8 cellular contexts compared by ENCODE assay signal in the genomic region with DNA sequence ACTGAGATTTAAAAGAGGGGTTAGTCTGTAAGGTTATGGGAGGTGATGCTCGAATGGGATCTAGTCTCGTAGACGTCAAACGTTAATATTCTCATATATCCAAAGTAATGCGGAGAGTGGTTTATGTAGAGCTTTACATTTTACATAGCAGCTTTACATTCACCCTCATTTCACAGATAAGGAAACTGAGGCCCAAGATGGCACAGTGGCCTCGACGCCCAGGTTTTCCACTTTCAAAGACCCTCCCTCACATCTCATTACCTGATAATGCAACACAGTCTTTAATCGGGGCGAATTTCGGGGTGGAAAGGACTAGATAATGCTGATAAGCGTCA. TPM values are rescaled to one million over a fixed set of nuclear protein-coding genes. Genes with fewer than 3 reads are reported as not detected.
A peak's percentile ranks its signal among the peaks of the same experiment; 100 is the strongest.
DNase-seq lines count a peak whose midpoint lies in the region; ATAC-seq and TF ChIP-seq lines count a peak whose summit lies in the region.

No MANE protein-coding gene starts in this region.

- H3K27ac Mint-ChIP-seq in HFFc6: peak overlapping the region; percentile 97
- H3K27ac Mint-ChIP-seq in activated T-helper 1 cell treated with anti-CD3 and anti-CD28 coated beads, Interleukin-12 subunit alpha, Interleukin-12 subunit beta, Interleukin-2, Interleukin-4 antibody, amounts not matched to agents 30 ng/mL and 10 ng/mL and 1 ng/mL, durations not matched to agents 14 hours and 24 hours and 36 hours: peak overlapping the region; percentile 99
- H3K27ac Mint-ChIP-seq in stimulated activated effector memory CD8-positive, alpha-beta T cell treated with anti-CD3 and anti-CD28 coated beads, Interleukin-12 subunit alpha, Interleukin-12 subunit beta, amount 100 ng/mL, for 72 hours: peak overlapping the region; percentile 99

- peaks cover 2% of the 10 kb centered on the region; the same call in 1 of the 2 replicates for H3K27me3 Mint-ChIP-seq in HFFc6 (ENCODE audit: insufficient read depth)
- no peaks in the 10 kb centered on the region for H3K27me3 Mint-ChIP-seq in activated T-helper 1 cell treated with anti-CD3 and anti-CD28 coated beads, Interleukin-12 subunit alpha, Interleukin-12 subunit beta, Interleukin-2, Interleukin-4 antibody, amounts not matched to agents 30 ng/mL and 10 ng/mL and 1 ng/mL, durations not matched to agents 14 hours and 24 hours and 36 hours (ENCODE audit: insufficient read depth)

- no peaks in the 10 kb centered on the region for H3K9me3 Mint-ChIP-seq in HFFc6
- no peaks in the 10 kb centered on the region for H3K9me3 Mint-ChIP-seq in activated T-helper 1 cell treated with anti-CD3 and anti-CD28 coated beads, Interleukin-12 subunit alpha, Interleukin-12 subunit beta, Interleukin-2, Interleukin-4 antibody, amounts not matched to agents 30 ng/mL and 10 ng/mL and 1 ng/mL, durations not matched to agents 14 hours and 24 hours and 36 hours
- no peaks in the 10 kb centered on the region for H3K9me3 Mint-ChIP-seq in stimulated activated effector memory CD8-positive, alpha-beta T cell treated with anti-CD3 and anti-CD28 coated beads, Interleukin-12 subunit alpha, Interleukin-12 subunit beta, amount 100 ng/mL, for 72 hours

- H3K4me1 Mint-ChIP-seq in HFFc6 (ENCODE audit: low read depth): peaks cover 61% of the 10 kb centered on the region
- peaks cover 47% of the 10 kb centered on the region for H3K4me1 Mint-ChIP-seq in activated T-helper 1 cell treated with anti-CD3 and anti-CD28 coated beads, Interleukin-12 subunit alpha, Interleukin-12 subunit beta, Interleukin-2, Interleukin-4 antibody, amounts not matched to agents 30 ng/mL and 10 ng/mL and 1 ng/mL, durations not matched to agents 14 hours and 24 hours and 36 hours (ENCODE audit: low read depth)
- peaks cover 39% of the 10 kb centered on the region for H3K4me1 Mint-ChIP-seq in stimulated activated effector memory CD8-positive, alpha-beta T cell treated with anti-CD3 and anti-CD28 coated beads, Interleukin-12 subunit alpha, Interleukin-12 subunit beta, amount 100 ng/mL, for 72 hours

- H3K4me3 ChIP-seq in iPS-11a (ENCODE audit: low read depth, low read length): peak overlapping the region; percentile 82

- H3K4me3 Mint-ChIP-seq in HFFc6: peak overlapping the region; percentile 99
- peak overlapping the region; percentile 98 for H3K4me3 Mint-ChIP-seq in activated T-helper 1 cell treated with anti-CD3 and anti-CD28 coated beads, Interleukin-12 subunit alpha, Interleukin-12 subunit beta, Interleukin-2, Interleukin-4 antibody, amounts not matched to agents 30 ng/mL and 10 ng/mL and 1 ng/mL, durations not matched to agents 14 hours and 24 hours and 36 hours
- peak overlapping the region; percentile 92 for H3K4me3 Mint-ChIP-seq in stimulated activated effector memory CD8-positive, alpha-beta T cell treated with anti-CD3 and anti-CD28 coated beads, Interleukin-12 subunit alpha, Interleukin-12 subunit beta, amount 100 ng/mL, for 72 hours

- DNase-seq in HFFc6 (no peak), SKM-1 treated with dmso at 0.1 percent for 144 hours (lab: John Stamatoyannopoulos, UW; ENCODE audit: unreplicated experiment) (no peak), NCI-H345 treated with DMSO at 0.1 percent for 48 hours (lab: John Stamatoyannopoulos, UW; ENCODE audit: unreplicated experiment) (no peak)
- no peak for DNase-seq in activated T-helper 1 cell treated with anti-CD3 and anti-CD28 coated beads, Interleukin-12 subunit alpha, Interleukin-12 subunit beta, Interleukin-2, Interleukin-4 antibody, amounts not matched to agents 30 ng/mL and 10 ng/mL and 1 ng/mL, durations not matched to agents 14 hours and 24 hours and 36 hours (ENCODE audit: low spot score)
- DNase-seq in stimulated activated effector memory CD8-positive, alpha-beta T cell treated with anti-CD3 and anti-CD28 coated beads, Interleukin-12 subunit alpha, Interleukin-12 subunit beta, amount 100 ng/mL, for 72 hours (ENCODE audit: low spot score in 2 of 2): no peak
- no peak for DNase-seq in central memory CD4-positive, alpha-beta T cell

- peaks cover 27% of the 10 kb centered on the region for H3K36me3 Mint-ChIP-seq in HFFc6 (ENCODE audit: low read depth)
- peaks cover 17% of the 10 kb centered on the region for H3K36me3 Mint-ChIP-seq in activated T-helper 1 cell treated with anti-CD3 and anti-CD28 coated beads, Interleukin-12 subunit alpha, Interleukin-12 subunit beta, Interleukin-2, Interleukin-4 antibody, amounts not matched to agents 30 ng/mL and 10 ng/mL and 1 ng/mL, durations not matched to agents 14 hours and 24 hours and 36 hours (ENCODE audit: low read depth)
- H3K36me3 Mint-ChIP-seq in stimulated activated effector memory CD8-positive, alpha-beta T cell treated with anti-CD3 and anti-CD28 coated beads, Interleukin-12 subunit alpha, Interleukin-12 subunit beta, amount 100 ng/mL, for 72 hours: peaks cover 57% of the 10 kb centered on the region

- no peak for TF ChIP-seq CTCF in HFFc6 (IDR thresholded peaks at IDR 0.05)

- intact Hi-C loops in activated T-helper 1 cell treated with anti-CD3 and anti-CD28 coated beads, Interleukin-12 subunit alpha, Interleukin-12 subunit beta, Interleukin-2, Interleukin-4 antibody, amounts not matched to agents 30 ng/mL and 10 ng/mL and 1 ng/mL, durations not matched to agents 14 hours and 24 hours and 36 hours (cut with micrococcal nuclease): loop anchor here (1.0 to 5.0 kb wide), 8 partner anchors 8 to 1262 kb away; partner anchors contain the start of genes EID3, HCFC2, HSP90B1 and NFYB

- no peak for ATAC-seq in stimulated activated effector memory CD8-positive, alpha-beta T cell treated with anti-CD3 and anti-CD28 coated beads, Interleukin-12 subunit alpha, Interleukin-12 subunit beta, amount 100 ng/mL, for 72 hours
- no peak for ATAC-seq in GM21737 (IDR thresholded peaks at IDR 0.05; ENCODE audit: unreplicated experiment)

RNA-seq across cellular contexts. Expression of gene TDG, which starts 0.5 kb away (rescaled TPM):
- total RNA-seq in HFFc6 (2021; fragmentation: NEBNext Ultra II Directional; extraction: Animal tissue kit (Norgen Biotek cat#: 25700)): 10 to 100 TPM; 13.9 to 19.7 (median 16.0) TPM
- total RNA-seq in activated T-helper 1 cell treated with anti-CD3 and anti-CD28 coated beads, Interleukin-12 subunit alpha, Interleukin-12 subunit beta, Interleukin-2, Interleukin-4 antibody, amounts not matched to agents 30 ng/mL and 10 ng/mL and 1 ng/mL, durations not matched to agents 14 hours and 24 hours and 36 hours: 80.4 and 81.6 TPM in 2 replicates

RNA-seq across cellular contexts. Expression of gene HSP90B1, which starts 35.0 kb away (rescaled TPM):
- total RNA-seq in HFFc6 (2021; fragmentation: NEBNext Ultra II Directional; extraction: Animal tissue kit (Norgen Biotek cat#: 25700)): 1,000 to 10,000 TPM; 1,001 to 1,318 (median 1,069) TPM
- 427 and 446 TPM in 2 replicates for total RNA-seq in activated T-helper 1 cell treated with anti-CD3 and anti-CD28 coated beads, Interleukin-12 subunit alpha, Interleukin-12 subunit beta, Interleukin-2, Interleukin-4 antibody, amounts not matched to agents 30 ng/mL and 10 ng/mL and 1 ng/mL, durations not matched to agents 14 hours and 24 hours and 36 hours
